In genomic region chr15:27358751-27359434, GRCh38 we compare ENCODE assay signal across 8 cellular contexts.
DNase-seq lines count a peak whose midpoint lies in the region; ATAC-seq and TF ChIP-seq lines count a peak whose summit lies in the region.

No MANE protein-coding gene starts in this region.

- no peak for DNase-seq in DND-41
- DNase-seq in neuronal stem cell (ENCODE audit: low spot score) = peak; percentile 40
- no peak for DNase-seq in DMS153 treated with DMSO at 0.1 percent for 48 hours (lab: John Stamatoyannopoulos, UW; ENCODE audit: unreplicated experiment)
- DNase-seq in ovary = no peak
- no peak for DNase-seq in activated T-helper 1 cell treated with anti-CD3 and anti-CD28 coated beads, Interleukin-12 subunit alpha, Interleukin-12 subunit beta, Interleukin-2, Interleukin-4 antibody, amounts not matched to agents 30 ng/mL and 10 ng/mL and 1 ng/mL, durations not matched to agents 14 hours and 24 hours and 36 hours (ENCODE audit: low spot score)

- H4K20me1 ChIP-seq in DND-41 (ENCODE audit: insufficient read depth, low read length) = no peaks in the 10 kb centered on the region

- H3K4ac ChIP-seq in neuronal stem cell (ENCODE audit: low read length) = no peak overlapping the region

- H3K4me2 ChIP-seq in DND-41 (ENCODE audit: insufficient read depth, low read length) = no peak overlapping the region
- peak overlapping the region; percentile 53 for H3K4me2 ChIP-seq in neuronal stem cell (ENCODE audit: insufficient read depth, low read length, poor library complexity, severe bottlenecking)

- H3K36me3 Mint-ChIP-seq in activated T-helper 1 cell treated with anti-CD3 and anti-CD28 coated beads, Interleukin-12 subunit alpha, Interleukin-12 subunit beta, Interleukin-2, Interleukin-4 antibody, amounts not matched to agents 30 ng/mL and 10 ng/mL and 1 ng/mL, durations not matched to agents 14 hours and 24 hours and 36 hours (ENCODE audit: low read depth) = no peaks in the 10 kb centered on the region

- intact Hi-C loops in ovary (cut with DNase I) = no loop called here
- intact Hi-C loops in activated T-helper 1 cell treated with anti-CD3 and anti-CD28 coated beads, Interleukin-12 subunit alpha, Interleukin-12 subunit beta, Interleukin-2, Interleukin-4 antibody, amounts not matched to agents 30 ng/mL and 10 ng/mL and 1 ng/mL, durations not matched to agents 14 hours and 24 hours and 36 hours (cut with micrococcal nuclease) = loop anchor here (5.0 kb wide), 1 partner anchor 472 kb away; no protein-coding TSS in a partner anchor

- no peak overlapping the region for H2BK15ac ChIP-seq in neuronal stem cell (ENCODE audit: low read length)

- no peak overlapping the region for H3K4me3 ChIP-seq in DND-41 (ENCODE audit: low read depth in 1 of 2, low read length in 2 of 2)
- peak overlapping the region; percentile 38; the same call in 1 of the 2 replicates for H3K4me3 ChIP-seq in HUES48 (ENCODE audit: low read depth, low read length)
- H3K4me3 ChIP-seq in neuronal stem cell (ENCODE audit: low read length in 2 of 2) = no peak overlapping the region
- no peak overlapping the region for H3K4me3 ChIP-seq in ovary

- TF ChIP-seq EP300 in ovary (IDR thresholded peaks at IDR 0.05) = no peak

- no peaks in the 10 kb centered on the region for H3K79me2 ChIP-seq in DND-41 (ENCODE audit: insufficient read depth, low read length)

- no peak overlapping the region for H2AK5ac ChIP-seq in neuronal stem cell (ENCODE audit: low read depth, low read length)

- H4K91ac ChIP-seq in neuronal stem cell (ENCODE audit: low read depth, low read length, poor library complexity) = no peak overlapping the region

- no peak overlapping the region for H2BK5ac ChIP-seq in neuronal stem cell (ENCODE audit: low read length)

- H3K18ac ChIP-seq in neuronal stem cell (ENCODE audit: low read length) = no peak overlapping the region

- no peaks in the 10 kb centered on the region for H3K4me1 ChIP-seq in DND-41 (ENCODE audit: insufficient read depth, low read length)
- H3K4me1 ChIP-seq in HUES48 (ENCODE audit: control insufficient read depth, insufficient read depth, low read length) = peaks cover 6% of the 10 kb centered on the region; the same call in 1 of the 2 replicates
- H3K4me1 ChIP-seq in neuronal stem cell (ENCODE audit: control insufficient read depth in 2 of 2, insufficient read depth in 1 of 2, low read depth in 1 of 2, low read length in 2 of 2) = no peaks in the 10 kb centered on the region
- no peaks in the 10 kb centered on the region for H3K4me1 ChIP-seq in ovary (ENCODE audit: insufficient read depth)

- no peak overlapping the region for H2BK120ac ChIP-seq in neuronal stem cell (ENCODE audit: low read depth, low read length)

- H3K14ac ChIP-seq in neuronal stem cell (ENCODE audit: low read length) = no peak overlapping the region

- WGBS in neuronal stem cell (ENCODE audit: extremely low coverage in 2 of 2, insufficient read length in 2 of 2, insufficient replicate concordance in 1 of 2), 2 donors = no CpG with 5 or more reads among the region's 19 CpGs
- WGBS in ovary, 3 donors = 22 to 28% (median 24%) methylated on average over 19 of the region's 19 CpGs

- H3K27ac ChIP-seq in DND-41 (ENCODE audit: low read length) = no peak overlapping the region
- no peak overlapping the region for H3K27ac ChIP-seq in HUES48 (ENCODE audit: low read depth, low read length)
- H3K27ac ChIP-seq in cingulate gyrus (ENCODE audit: low read depth, low read length) = peak overlapping the region; percentile 33
- no peak overlapping the region for H3K27ac ChIP-seq in neuronal stem cell (replicated peaks; ENCODE audit: low read length)
- no peak overlapping the region for H3K27ac ChIP-seq in ovary

- H3K27me3 ChIP-seq in DND-41 (ENCODE audit: insufficient read depth, low read length, poor library complexity) = no peaks in the 10 kb centered on the region
- no peaks in the 10 kb centered on the region for H3K27me3 ChIP-seq in HUES48 (ENCODE audit: control insufficient read depth, insufficient read depth, low read length)
- H3K27me3 ChIP-seq in neuronal stem cell (ENCODE audit: control insufficient read depth in 3 of 3, insufficient read depth in 3 of 3, low read depth in 1 of 3, low read length in 3 of 3) = no peaks in the 10 kb centered on the region
- H3K27me3 ChIP-seq in ovary = no peaks in the 10 kb centered on the region

- H3K4me1 Mint-ChIP-seq in activated T-helper 1 cell treated with anti-CD3 and anti-CD28 coated beads, Interleukin-12 subunit alpha, Interleukin-12 subunit beta, Interleukin-2, Interleukin-4 antibody, amounts not matched to agents 30 ng/mL and 10 ng/mL and 1 ng/mL, durations not matched to agents 14 hours and 24 hours and 36 hours (ENCODE audit: low read depth) = no peaks in the 10 kb centered on the region

- ATAC-seq in DND-41 (ENCODE audit: insufficient read depth, low read depth) (no peak), HG03469 (IDR thresholded peaks at IDR 0.05; ENCODE audit: unreplicated experiment) (no peak)

- H2BK12ac ChIP-seq in neuronal stem cell (ENCODE audit: low read length) = no peak overlapping the region

- no peak overlapping the region for H4K8ac ChIP-seq in neuronal stem cell (ENCODE audit: low read depth, low read length)

- H3K9me3 Mint-ChIP-seq in activated T-helper 1 cell treated with anti-CD3 and anti-CD28 coated beads, Interleukin-12 subunit alpha, Interleukin-12 subunit beta, Interleukin-2, Interleukin-4 antibody, amounts not matched to agents 30 ng/mL and 10 ng/mL and 1 ng/mL, durations not matched to agents 14 hours and 24 hours and 36 hours = no peaks in the 10 kb centered on the region

- TF ChIP-seq CTCF in DND-41 (IDR thresholded peaks at IDR 0.05; ENCODE audit: borderline replicate concordance, extremely low read depth, low read length, poor library complexity, severe bottlenecking) = peak; percentile 42
- TF ChIP-seq CTCF in ovary (IDR thresholded peaks at IDR 0.05) = no peak

- H3K23ac ChIP-seq in neuronal stem cell (ENCODE audit: low read depth, low read length, poor library complexity) = no peak overlapping the region

- H3K36me3 ChIP-seq in DND-41 (ENCODE audit: insufficient read depth, low read length) = no peaks in the 10 kb centered on the region
- no peaks in the 10 kb centered on the region for H3K36me3 ChIP-seq in HUES48 (ENCODE audit: control insufficient read depth, insufficient read depth, low read length)
- no peaks in the 10 kb centered on the region for H3K36me3 ChIP-seq in neuronal stem cell (replicated peaks in 1 of 2; ENCODE audit: control insufficient read depth in 2 of 2, insufficient read depth in 2 of 2, low read length in 2 of 2)
- H3K36me3 ChIP-seq in ovary = no peaks in the 10 kb centered on the region

- H3K27ac Mint-ChIP-seq in activated T-helper 1 cell treated with anti-CD3 and anti-CD28 coated beads, Interleukin-12 subunit alpha, Interleukin-12 subunit beta, Interleukin-2, Interleukin-4 antibody, amounts not matched to agents 30 ng/mL and 10 ng/mL and 1 ng/mL, durations not matched to agents 14 hours and 24 hours and 36 hours = no peak overlapping the region

- H3K9ac ChIP-seq in DND-41 (ENCODE audit: low read depth, low read length) = no peak overlapping the region
- H3K9ac ChIP-seq in HUES48 (ENCODE audit: low read depth, low read length) = no peak overlapping the region
- H3K9ac ChIP-seq in neuronal stem cell (ENCODE audit: low read depth, low read length, poor library complexity) = no peak overlapping the region

- TF ChIP-seq POLR2A in ovary (IDR thresholded peaks at IDR 0.05) = no peak

- H2AFZ ChIP-seq in DND-41 (ENCODE audit: low read depth, low read length) = no peak overlapping the region
- no peak overlapping the region for H2AFZ ChIP-seq in neuronal stem cell (ENCODE audit: low read length)

- H3K9me3 ChIP-seq in DND-41 (ENCODE audit: insufficient read depth, low read length, severe bottlenecking) (no peaks in the 10 kb centered on the region), HUES48 (ENCODE audit: control insufficient read depth, insufficient read depth, low read length) (no peaks in the 10 kb centered on the region), neuronal stem cell (replicated peaks in 1 of 2; ENCODE audit: control insufficient read depth in 2 of 2, insufficient read depth in 1 of 2, low read depth in 1 of 2, low read length in 2 of 2) (no peaks in the 10 kb centered on the region), ovary (no peaks in the 10 kb centered on the region)

- no peaks in the 10 kb centered on the region for H3K27me3 Mint-ChIP-seq in activated T-helper 1 cell treated with anti-CD3 and anti-CD28 coated beads, Interleukin-12 subunit alpha, Interleukin-12 subunit beta, Interleukin-2, Interleukin-4 antibody, amounts not matched to agents 30 ng/mL and 10 ng/mL and 1 ng/mL, durations not matched to agents 14 hours and 24 hours and 36 hours (ENCODE audit: insufficient read depth)

- no peak overlapping the region for H3K4me3 Mint-ChIP-seq in activated T-helper 1 cell treated with anti-CD3 and anti-CD28 coated beads, Interleukin-12 subunit alpha, Interleukin-12 subunit beta, Interleukin-2, Interleukin-4 antibody, amounts not matched to agents 30 ng/mL and 10 ng/mL and 1 ng/mL, durations not matched to agents 14 hours and 24 hours and 36 hours

- no peaks in the 10 kb centered on the region for H3K79me1 ChIP-seq in neuronal stem cell (ENCODE audit: low read depth, low read length)
